1 cellular context compared by ENCODE assay signal in the genomic region with DNA sequence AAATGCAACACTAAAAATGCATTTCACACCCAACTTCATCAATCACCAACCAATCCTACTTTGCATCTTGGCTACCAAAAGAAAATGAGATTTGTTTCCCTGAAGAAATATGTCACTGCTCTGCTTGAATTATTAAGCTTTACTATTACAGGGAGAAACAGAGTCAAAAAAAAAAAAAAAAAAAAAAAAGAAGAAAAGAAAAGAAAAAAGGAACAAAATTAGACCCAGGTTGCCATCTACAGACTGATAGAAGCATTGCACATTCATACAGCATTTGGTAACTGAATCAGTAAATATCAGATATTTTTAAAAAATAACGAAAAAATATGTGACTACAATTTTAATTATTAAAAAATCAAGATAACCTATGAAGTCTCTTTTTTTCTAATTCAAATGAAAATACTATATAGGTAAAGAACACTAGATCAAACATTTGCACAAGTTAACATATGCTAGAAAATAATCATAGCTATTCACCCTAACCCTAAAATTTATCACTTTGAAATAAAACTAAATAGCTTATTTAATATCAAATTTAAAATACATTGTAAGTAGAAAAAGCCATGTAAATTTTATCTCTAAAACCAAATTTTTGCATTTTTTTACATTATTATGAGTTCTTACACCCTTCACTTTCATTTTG.
TF ChIP-seq lines count a peak whose summit lies in the region.

No MANE protein-coding gene starts in this region.

TF ChIP-seq in H1, 55 proteins besides CTCF, POLR2A, EP300 and RAD21:
- TF ChIP-seq GTF2F1 (IDR thresholded peaks at IDR 0.05; ENCODE audit: borderline replicate concordance, low read depth, low read length), result no peak
- TF ChIP-seq CBX8 (IDR thresholded peaks at IDR 0.05; ENCODE audit: borderline replicate concordance, low read depth, low read length), result no peak
- TF ChIP-seq ZNF274 (IDR thresholded peaks at IDR 0.05; ENCODE audit: borderline replicate concordance, extremely low read depth, low read length), result no peak
- no peak for TF ChIP-seq JUN (IDR thresholded peaks at IDR 0.05; ENCODE audit: low read depth, low read length)
- no peak for TF ChIP-seq BACH1 (IDR thresholded peaks at IDR 0.05; ENCODE audit: low read length)
